ENCODE assay signal across 21 cellular contexts in the genomic region with DNA sequence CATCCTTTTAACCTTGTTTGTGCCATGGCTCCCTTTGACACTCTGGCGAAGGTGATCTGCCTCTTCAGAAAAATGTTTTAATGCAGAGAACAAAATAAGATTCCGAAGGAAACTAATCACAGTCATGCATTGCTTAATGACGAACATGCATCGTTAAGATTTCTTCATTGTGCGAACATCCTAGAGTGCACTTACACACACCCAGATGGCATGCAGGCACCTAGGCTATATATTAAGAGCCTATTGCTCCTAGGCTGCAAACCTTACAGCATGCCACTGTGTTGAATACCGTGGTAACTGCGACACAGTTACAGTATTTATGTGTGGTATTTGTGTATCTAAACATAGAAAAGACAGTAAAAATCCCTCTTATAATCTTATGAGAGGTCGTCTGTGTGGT.
"Had no signal": no experiment of that assay in that cellular context is flagged by ENCODE, and none has a peak within 500 bp of the region (broad histone marks: within the 10 kb centered on the region; RNA-seq: fewer than 3 reads in every experiment).

No MANE protein-coding gene starts in this region.

- H3K36me3 ChIP-seq: WERI-Rb-1 had no signal

- DNase-seq: activated CD4-positive, alpha-beta T cell treated with anti-CD3 and anti-CD28 coated beads for 48 hours; activated CD4-positive, alpha-beta T cell treated with anti-CD3 and anti-CD28 coated beads, Interleukin-2, amount 50 U/mL, for 48 hours; activated CD8-positive, alpha-beta memory T cell treated with anti-CD3 and anti-CD28 coated beads for 24 hours; activated effector memory CD4-positive, alpha-beta T cell treated with anti-CD3 and anti-CD28 coated beads, Interleukin-2, amount 50 U/mL, for 16 hours; activated naive CD4-positive, alpha-beta T cell treated with Interleukin-2 at 50 U/mL for 16 hours; activated naive CD8-positive, alpha-beta T cell treated with anti-CD3 and anti-CD28 coated beads, Interleukin-2, amount 50 U/mL, for 24 hours; activated T-cell treated with anti-CD3 and anti-CD28 coated beads, Interleukin-2, amount 50 U/mL, for 4 hours; amniotic stem cell; Karpas-422; MM.1S; NCI-H1105; NCI-H187 treated with DMSO at 0.1 percent for 48 hours; NCI-H2081 treated with DMSO at 0.1 percent for 48 hours; NCI-H510A treated with DMSO at 0.1 percent for 48 hours; SHP77 treated with DMSO at 0.1 percent for 48 hours; T-cell; T-helper 2 cell; T1000; WERI-Rb-1 had no signal

- H3K27ac ChIP-seq: WERI-Rb-1 had no signal

- ATAC-seq: activated naive CD4-positive, alpha-beta T cell treated with anti-CD3 and anti-CD28 coated beads, Interleukin-2, amount 50 U/mL, for 72 hours; activated naive CD8-positive, alpha-beta T cell treated with anti-CD3 and anti-CD28 coated beads, Interleukin-2, amount 50 U/mL, for 24 hours; activated T-cell treated with anti-CD3 and anti-CD28 coated beads, Interleukin-2, amount 50 U/mL, for 4 hours; K562 had no signal

- H3K4me3 ChIP-seq: K562 had no signal
